ENCODE assay signal across 1 cellular context in the genomic region with DNA sequence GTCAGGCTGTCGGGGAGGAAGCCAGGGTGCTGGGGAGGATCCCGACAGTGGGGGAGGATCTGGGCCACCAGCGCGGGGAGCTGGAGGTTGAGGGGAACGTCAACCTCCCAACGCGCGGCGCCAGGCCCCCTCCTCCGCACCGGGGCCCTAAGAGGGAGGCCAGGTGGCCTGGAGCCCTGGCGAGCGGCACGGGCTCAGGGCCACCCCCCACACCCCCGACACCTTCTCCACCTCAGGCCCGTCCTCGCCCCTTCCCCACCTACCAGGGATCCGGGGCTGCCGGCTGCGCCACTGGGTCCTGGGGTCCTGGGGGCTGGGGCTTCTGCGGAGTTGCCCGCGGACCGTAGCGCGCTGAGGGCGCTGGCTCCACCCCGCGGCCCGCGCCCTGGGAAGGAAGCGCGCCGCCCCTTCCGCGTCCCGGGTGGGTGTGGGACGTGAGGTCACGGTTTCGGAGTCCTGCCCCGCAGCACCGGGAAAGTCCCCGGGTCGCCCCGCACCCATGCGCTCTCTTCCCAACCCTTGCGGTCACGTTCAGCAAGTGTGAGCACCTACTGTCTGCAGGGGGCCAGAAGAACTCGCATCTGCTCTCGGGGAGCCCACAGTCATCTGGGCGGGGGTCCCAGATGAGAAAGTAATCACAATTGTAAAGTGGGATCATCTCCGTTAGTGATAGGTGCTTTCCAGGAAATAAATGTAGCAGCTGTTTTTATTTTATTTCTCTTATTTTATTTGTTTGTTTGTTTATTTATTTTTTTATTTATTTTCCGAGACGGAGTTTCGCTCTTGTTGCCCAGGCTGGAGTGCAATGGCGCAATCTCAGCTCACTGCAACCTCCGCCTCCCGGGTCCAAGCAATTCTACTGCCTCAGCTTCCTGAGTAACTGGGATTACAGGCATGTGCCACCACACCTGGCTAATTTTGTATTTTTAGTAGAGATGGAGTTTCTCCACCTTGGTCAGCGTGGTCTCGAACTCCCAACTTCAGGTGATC.
A peak's percentile ranks its signal among the peaks of the same experiment; 100 is the strongest.
TF ChIP-seq lines count a peak whose summit lies in the region.

A gene (minus strand): TSS at position 362 of the 990 bp plus-strand sequence. CDS start 13,335 bp downstream, outside the sequence.

TF ChIP-seq in GM12878, 131 proteins besides CTCF, POLR2A, EP300 and RAD21 (continued from another document):
- TF ChIP-seq ZNF207 (IDR thresholded peaks at IDR 0.05; ENCODE audit: borderline replicate concordance), result peak; percentile 81; the same call in 1 of the 2 replicates
- TF ChIP-seq, protein P1, sequence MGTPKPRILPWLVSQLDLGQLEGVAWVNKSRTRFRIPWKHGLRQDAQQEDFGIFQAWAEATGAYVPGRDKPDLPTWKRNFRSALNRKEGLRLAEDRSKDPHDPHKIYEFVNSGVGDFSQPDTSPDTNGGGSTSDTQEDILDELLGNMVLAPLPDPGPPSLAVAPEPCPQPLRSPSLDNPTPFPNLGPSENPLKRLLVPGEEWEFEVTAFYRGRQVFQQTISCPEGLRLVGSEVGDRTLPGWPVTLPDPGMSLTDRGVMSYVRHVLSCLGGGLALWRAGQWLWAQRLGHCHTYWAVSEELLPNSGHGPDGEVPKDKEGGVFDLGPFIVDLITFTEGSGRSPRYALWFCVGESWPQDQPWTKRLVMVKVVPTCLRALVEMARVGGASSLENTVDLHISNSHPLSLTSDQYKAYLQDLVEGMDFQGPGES (IDR thresholded peaks at IDR 0.05), result no peak
- TF ChIP-seq, protein P2, sequence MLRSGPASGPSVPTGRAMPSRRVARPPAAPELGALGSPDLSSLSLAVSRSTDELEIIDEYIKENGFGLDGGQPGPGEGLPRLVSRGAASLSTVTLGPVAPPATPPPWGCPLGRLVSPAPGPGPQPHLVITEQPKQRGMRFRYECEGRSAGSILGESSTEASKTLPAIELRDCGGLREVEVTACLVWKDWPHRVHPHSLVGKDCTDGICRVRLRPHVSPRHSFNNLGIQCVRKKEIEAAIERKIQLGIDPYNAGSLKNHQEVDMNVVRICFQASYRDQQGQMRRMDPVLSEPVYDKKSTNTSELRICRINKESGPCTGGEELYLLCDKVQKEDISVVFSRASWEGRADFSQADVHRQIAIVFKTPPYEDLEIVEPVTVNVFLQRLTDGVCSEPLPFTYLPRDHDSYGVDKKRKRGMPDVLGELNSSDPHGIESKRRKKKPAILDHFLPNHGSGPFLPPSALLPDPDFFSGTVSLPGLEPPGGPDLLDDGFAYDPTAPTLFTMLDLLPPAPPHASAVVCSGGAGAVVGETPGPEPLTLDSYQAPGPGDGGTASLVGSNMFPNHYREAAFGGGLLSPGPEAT (IDR thresholded peaks at IDR 0.05; ENCODE audit: low read depth), result peak; percentile 84
- TF ChIP-seq ZNF274 (IDR thresholded peaks at IDR 0.05; ENCODE audit: insufficient read depth, insufficient read length), result no peak
- TF ChIP-seq FOXK2 (IDR thresholded peaks at IDR 0.05), result no peak
- no peak for TF ChIP-seq STAT3 (IDR thresholded peaks at IDR 0.05; ENCODE audit: low read depth, low read length)
- TF ChIP-seq CHD4 (IDR thresholded peaks at IDR 0.05), result no peak
- TF ChIP-seq, protein P3, sequence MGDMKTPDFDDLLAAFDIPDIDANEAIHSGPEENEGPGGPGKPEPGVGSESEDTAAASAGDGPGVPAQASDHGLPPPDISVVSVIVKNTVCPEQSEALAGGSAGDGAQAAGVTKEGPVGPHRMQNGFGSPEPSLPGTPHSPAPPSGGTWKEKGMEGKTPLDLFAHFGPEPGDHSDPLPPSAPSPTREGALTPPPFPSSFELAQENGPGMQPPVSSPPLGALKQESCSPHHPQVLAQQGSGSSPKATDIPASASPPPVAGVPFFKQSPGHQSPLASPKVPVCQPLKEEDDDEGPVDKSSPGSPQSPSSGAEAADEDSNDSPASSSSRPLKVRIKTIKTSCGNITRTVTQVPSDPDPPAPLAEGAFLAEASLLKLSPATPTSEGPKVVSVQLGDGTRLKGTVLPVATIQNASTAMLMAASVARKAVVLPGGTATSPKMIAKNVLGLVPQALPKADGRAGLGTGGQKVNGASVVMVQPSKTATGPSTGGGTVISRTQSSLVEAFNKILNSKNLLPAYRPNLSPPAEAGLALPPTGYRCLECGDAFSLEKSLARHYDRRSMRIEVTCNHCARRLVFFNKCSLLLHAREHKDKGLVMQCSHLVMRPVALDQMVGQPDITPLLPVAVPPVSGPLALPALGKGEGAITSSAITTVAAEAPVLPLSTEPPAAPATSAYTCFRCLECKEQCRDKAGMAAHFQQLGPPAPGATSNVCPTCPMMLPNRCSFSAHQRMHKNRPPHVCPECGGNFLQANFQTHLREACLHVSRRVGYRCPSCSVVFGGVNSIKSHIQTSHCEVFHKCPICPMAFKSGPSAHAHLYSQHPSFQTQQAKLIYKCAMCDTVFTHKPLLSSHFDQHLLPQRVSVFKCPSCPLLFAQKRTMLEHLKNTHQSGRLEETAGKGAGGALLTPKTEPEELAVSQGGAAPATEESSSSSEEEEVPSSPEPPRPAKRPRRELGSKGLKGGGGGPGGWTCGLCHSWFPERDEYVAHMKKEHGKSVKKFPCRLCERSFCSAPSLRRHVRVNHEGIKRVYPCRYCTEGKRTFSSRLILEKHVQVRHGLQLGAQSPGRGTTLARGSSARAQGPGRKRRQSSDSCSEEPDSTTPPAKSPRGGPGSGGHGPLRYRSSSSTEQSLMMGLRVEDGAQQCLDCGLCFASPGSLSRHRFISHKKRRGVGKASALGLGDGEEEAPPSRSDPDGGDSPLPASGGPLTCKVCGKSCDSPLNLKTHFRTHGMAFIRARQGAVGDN (IDR thresholded peaks at IDR 0.05), result peak; percentile 46; the same call in 1 of the 2 replicates
- TF ChIP-seq, protein P4, sequence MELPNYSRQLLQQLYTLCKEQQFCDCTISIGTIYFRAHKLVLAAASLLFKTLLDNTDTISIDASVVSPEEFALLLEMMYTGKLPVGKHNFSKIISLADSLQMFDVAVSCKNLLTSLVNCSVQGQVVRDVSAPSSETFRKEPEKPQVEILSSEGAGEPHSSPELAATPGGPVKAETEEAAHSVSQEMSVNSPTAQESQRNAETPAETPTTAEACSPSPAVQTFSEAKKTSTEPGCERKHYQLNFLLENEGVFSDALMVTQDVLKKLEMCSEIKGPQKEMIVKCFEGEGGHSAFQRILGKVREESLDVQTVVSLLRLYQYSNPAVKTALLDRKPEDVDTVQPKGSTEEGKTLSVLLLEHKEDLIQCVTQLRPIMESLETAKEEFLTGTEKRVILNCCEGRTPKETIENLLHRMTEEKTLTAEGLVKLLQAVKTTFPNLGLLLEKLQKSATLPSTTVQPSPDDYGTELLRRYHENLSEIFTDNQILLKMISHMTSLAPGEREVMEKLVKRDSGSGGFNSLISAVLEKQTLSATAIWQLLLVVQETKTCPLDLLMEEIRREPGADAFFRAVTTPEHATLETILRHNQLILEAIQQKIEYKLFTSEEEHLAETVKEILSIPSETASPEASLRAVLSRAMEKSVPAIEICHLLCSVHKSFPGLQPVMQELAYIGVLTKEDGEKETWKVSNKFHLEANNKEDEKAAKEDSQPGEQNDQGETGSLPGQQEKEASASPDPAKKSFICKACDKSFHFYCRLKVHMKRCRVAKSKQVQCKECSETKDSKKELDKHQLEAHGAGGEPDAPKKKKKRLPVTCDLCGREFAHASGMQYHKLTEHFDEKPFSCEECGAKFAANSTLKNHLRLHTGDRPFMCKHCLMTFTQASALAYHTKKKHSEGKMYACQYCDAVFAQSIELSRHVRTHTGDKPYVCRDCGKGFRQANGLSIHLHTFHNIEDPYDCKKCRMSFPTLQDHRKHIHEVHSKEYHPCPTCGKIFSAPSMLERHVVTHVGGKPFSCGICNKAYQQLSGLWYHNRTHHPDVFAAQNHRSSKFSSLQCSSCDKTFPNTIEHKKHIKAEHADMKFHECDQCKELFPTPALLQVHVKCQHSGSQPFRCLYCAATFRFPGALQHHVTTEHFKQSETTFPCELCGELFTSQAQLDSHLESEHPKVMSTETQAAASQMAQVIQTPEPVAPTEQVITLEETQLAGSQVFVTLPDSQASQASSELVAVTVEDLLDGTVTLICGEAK (IDR thresholded peaks at IDR 0.05; ENCODE audit: borderline replicate concordance), result 0 out of 2 replicates have a peak, but pooled peaks have one; percentile 22
- TF ChIP-seq MYC (IDR thresholded peaks at IDR 0.05; ENCODE audit: insufficient read depth, insufficient read length, insufficient replicate concordance, low read length, severe bottlenecking), result no peak
- TF ChIP-seq TARDBP (IDR thresholded peaks at IDR 0.05; ENCODE audit: borderline replicate concordance), result no peak
- TF ChIP-seq RCOR1 (conservative IDR thresholded peaks at IDR 0.05; ENCODE audit: low read depth, low read length), result no peak
- TF ChIP-seq, protein P5, sequence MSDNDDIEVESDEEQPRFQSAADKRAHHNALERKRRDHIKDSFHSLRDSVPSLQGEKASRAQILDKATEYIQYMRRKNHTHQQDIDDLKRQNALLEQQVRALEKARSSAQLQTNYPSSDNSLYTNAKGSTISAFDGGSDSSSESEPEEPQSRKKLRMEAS (IDR thresholded peaks at IDR 0.05; ENCODE audit: low read depth, low read length), result no peak
- TF ChIP-seq CHD2 (IDR thresholded peaks at IDR 0.05; ENCODE audit: borderline replicate concordance, low read depth, low read length), result peak; percentile 74; the same call in 1 of the 2 replicates
- TF ChIP-seq NFXL1 (IDR thresholded peaks at IDR 0.05; ENCODE audit: borderline replicate concordance), result no peak
- no peak for TF ChIP-seq FOS (IDR thresholded peaks at IDR 0.05; ENCODE audit: borderline replicate concordance, extremely low read depth, insufficient read length)
- no peak for TF ChIP-seq POU2F2 (IDR thresholded peaks at IDR 0.05; ENCODE audit: borderline replicate concordance, low read depth, low read length)
- TF ChIP-seq, protein P6, sequence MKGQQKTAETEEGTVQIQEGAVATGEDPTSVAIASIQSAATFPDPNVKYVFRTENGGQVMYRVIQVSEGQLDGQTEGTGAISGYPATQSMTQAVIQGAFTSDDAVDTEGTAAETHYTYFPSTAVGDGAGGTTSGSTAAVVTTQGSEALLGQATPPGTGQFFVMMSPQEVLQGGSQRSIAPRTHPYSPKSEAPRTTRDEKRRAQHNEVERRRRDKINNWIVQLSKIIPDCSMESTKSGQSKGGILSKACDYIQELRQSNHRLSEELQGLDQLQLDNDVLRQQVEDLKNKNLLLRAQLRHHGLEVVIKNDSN (IDR thresholded peaks at IDR 0.05; ENCODE audit: borderline replicate concordance, extremely low read length, insufficient read depth, low read depth, low read length), result no peak
- TF ChIP-seq HCFC1 (IDR thresholded peaks at IDR 0.05; ENCODE audit: low read length), result no peak
- TF ChIP-seq, protein P7, sequence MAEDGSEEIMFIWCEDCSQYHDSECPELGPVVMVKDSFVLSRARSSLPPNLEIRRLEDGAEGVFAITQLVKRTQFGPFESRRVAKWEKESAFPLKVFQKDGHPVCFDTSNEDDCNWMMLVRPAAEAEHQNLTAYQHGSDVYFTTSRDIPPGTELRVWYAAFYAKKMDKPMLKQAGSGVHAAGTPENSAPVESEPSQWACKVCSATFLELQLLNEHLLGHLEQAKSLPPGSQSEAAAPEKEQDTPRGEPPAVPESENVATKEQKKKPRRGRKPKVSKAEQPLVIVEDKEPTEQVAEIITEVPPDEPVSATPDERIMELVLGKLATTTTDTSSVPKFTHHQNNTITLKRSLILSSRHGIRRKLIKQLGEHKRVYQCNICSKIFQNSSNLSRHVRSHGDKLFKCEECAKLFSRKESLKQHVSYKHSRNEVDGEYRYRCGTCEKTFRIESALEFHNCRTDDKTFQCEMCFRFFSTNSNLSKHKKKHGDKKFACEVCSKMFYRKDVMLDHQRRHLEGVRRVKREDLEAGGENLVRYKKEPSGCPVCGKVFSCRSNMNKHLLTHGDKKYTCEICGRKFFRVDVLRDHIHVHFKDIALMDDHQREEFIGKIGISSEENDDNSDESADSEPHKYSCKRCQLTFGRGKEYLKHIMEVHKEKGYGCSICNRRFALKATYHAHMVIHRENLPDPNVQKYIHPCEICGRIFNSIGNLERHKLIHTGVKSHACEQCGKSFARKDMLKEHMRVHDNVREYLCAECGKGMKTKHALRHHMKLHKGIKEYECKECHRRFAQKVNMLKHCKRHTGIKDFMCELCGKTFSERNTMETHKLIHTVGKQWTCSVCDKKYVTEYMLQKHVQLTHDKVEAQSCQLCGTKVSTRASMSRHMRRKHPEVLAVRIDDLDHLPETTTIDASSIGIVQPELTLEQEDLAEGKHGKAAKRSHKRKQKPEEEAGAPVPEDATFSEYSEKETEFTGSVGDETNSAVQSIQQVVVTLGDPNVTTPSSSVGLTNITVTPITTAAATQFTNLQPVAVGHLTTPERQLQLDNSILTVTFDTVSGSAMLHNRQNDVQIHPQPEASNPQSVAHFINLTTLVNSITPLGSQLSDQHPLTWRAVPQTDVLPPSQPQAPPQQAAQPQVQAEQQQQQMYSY (CRISPR knock-in tag; IDR thresholded peaks at IDR 0.05), result no peak
